In the genomic region with DNA sequence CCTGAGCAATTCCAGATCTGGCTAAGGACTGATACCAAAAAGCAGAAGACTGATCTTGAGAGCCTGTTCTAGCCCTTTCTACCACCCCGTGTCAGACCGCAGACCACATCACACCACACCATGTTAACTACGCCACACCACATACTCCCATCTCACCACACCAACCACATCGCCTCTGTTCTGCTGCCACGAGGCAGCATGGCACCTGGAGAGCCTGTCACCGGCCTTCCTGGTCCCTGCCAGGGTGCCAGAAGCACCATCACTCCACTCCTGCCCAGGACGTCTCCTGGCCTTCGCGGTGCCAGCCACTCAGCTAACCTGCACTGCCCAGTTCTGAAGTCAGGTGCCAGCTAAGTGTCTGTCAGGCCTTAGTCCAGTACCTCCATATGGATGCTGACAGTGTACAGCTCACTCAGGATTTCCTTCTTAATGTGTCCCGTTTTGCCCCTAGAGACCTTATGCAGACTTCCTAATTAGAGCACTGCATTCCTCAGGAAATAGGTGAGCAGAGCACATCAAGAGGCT, we compare ENCODE assay signal across 8 cellular contexts. TPM values are rescaled to one million over a fixed set of nuclear protein-coding genes. Genes with fewer than 3 reads are reported as not detected.
DNase-seq lines count a peak whose midpoint lies in the region; ATAC-seq and TF ChIP-seq lines count a peak whose summit lies in the region.
"Had no signal": no experiment of that assay in that cellular context is flagged by ENCODE, and none has a peak within 500 bp of the region (broad histone marks: within the 10 kb centered on the region; RNA-seq: fewer than 3 reads in every experiment).

No MANE protein-coding gene starts in this region.

- no peaks in the 10 kb centered on the region for H3K9me2 ChIP-seq in SK-N-SH

- H3K36me3 ChIP-seq in SK-N-SH (replicated peaks in 1 of 2; ENCODE audit: control insufficient read depth in 1 of 2, insufficient read depth in 2 of 2, low read length in 1 of 2): peaks cover 18 to 19% of the 10 kb centered on the region in 2 experiments
- peaks cover 8 to 11% of the 10 kb centered on the region in 2 donors for H3K36me3 ChIP-seq in muscle layer of duodenum (ENCODE audit: control insufficient read depth in 1 of 2, insufficient read depth in 2 of 2, low read length in 2 of 2)

- no peaks in the 10 kb centered on the region for H4K20me1 ChIP-seq in SK-N-SH (ENCODE audit: insufficient read depth)

- H3K27ac ChIP-seq in SK-N-SH (ENCODE audit: low read depth in 2 of 2, low read length in 1 of 2): peak overlapping the region in 1 of 2 experiments; percentile 66; a peak in 2 of 4 replicates
- H3K27ac ChIP-seq in muscle layer of duodenum (ENCODE audit: low read length): peak overlapping the region; percentile 12

- POLR2A ChIA-PET in SK-N-SH (lab: Yijun Ruan, JAX): no interaction called here

- no peaks in the 10 kb centered on the region for H3K9me3 ChIP-seq in SK-N-SH
- no peaks in the 10 kb centered on the region for H3K9me3 ChIP-seq in muscle layer of duodenum (ENCODE audit: control insufficient read depth in 1 of 2, low read length in 2 of 2)

- peaks cover 14% of the 10 kb centered on the region for H3K27me3 Mint-ChIP-seq in activated T-helper 2 cell treated with anti-CD3 and anti-CD28 coated beads, Interferon-gamma antibody, Interleukin-2, Interleukin-4, amounts not matched to agents 10 μg/mL and 5 μg/mL and 100 μg/mL, durations not matched to agents 14 hours and 24 hours and 36 hours (ENCODE audit: low read depth)
- no peaks in the 10 kb centered on the region for H3K27me3 Mint-ChIP-seq in type B pancreatic cell

- TF ChIP-seq EP300 in SK-N-SH (IDR thresholded peaks at IDR 0.05; ENCODE audit: borderline replicate concordance in 1 of 2, low read depth in 1 of 2, low read length in 1 of 2): no peak

- DNase-seq in SK-N-SH (no peak), type B pancreatic cell (ENCODE audit: extremely low spot score, unreplicated experiment) (no peak), globus pallidus (ENCODE audit: low spot score) (no peak), cerebellar nuclear complex (lab: John Stamatoyannopoulos, UW) (no peak)
- DNase-seq in activated T-helper 2 cell treated with anti-CD3 and anti-CD28 coated beads, Interferon-gamma antibody, Interleukin-2, Interleukin-4, amounts not matched to agents 10 μg/mL and 5 μg/mL and 100 μg/mL, durations not matched to agents 14 hours and 24 hours and 36 hours (ENCODE audit: low spot score): peak; percentile 57

- peak overlapping the region; percentile 13 for H3K27ac Mint-ChIP-seq in activated T-helper 2 cell treated with anti-CD3 and anti-CD28 coated beads, Interferon-gamma antibody, Interleukin-2, Interleukin-4, amounts not matched to agents 10 μg/mL and 5 μg/mL and 100 μg/mL, durations not matched to agents 14 hours and 24 hours and 36 hours
- H3K27ac Mint-ChIP-seq in type B pancreatic cell: peak overlapping the region; percentile 59
- H3K27ac Mint-ChIP-seq: dendritic cell treated with granulocyte-macrophage colony-stimulating factor and Interleukin-4, amounts not matched to agents 40 ng/mL and 50 ng/mL, for 4 days had no signal

- no peaks in the 10 kb centered on the region for H3K79me2 ChIP-seq in SK-N-SH (ENCODE audit: insufficient read depth)

- no peak for ATAC-seq in HG03175 (IDR thresholded peaks at IDR 0.05; ENCODE audit: unreplicated experiment)

- peaks cover 33% of the 10 kb centered on the region for H3K36me3 Mint-ChIP-seq in activated T-helper 2 cell treated with anti-CD3 and anti-CD28 coated beads, Interferon-gamma antibody, Interleukin-2, Interleukin-4, amounts not matched to agents 10 μg/mL and 5 μg/mL and 100 μg/mL, durations not matched to agents 14 hours and 24 hours and 36 hours (ENCODE audit: low read depth)
- H3K36me3 Mint-ChIP-seq in type B pancreatic cell: peaks cover 35% of the 10 kb centered on the region

- H3K4me1 ChIP-seq in SK-N-SH (ENCODE audit: control insufficient read depth in 1 of 2, insufficient read depth in 2 of 2, low read depth in 1 of 2, low read length in 1 of 2) (peaks cover 4 to 16% of the 10 kb centered on the region in 2 experiments; a peak in 2 of 4 replicates), muscle layer of duodenum (ENCODE audit: control insufficient read depth in 1 of 2, insufficient read depth in 2 of 2, low read length in 2 of 2) (peaks cover 0 to 4% of the 10 kb centered on the region in 2 donors)

- no peak overlapping the region for H3K4me3 Mint-ChIP-seq in activated T-helper 2 cell treated with anti-CD3 and anti-CD28 coated beads, Interferon-gamma antibody, Interleukin-2, Interleukin-4, amounts not matched to agents 10 μg/mL and 5 μg/mL and 100 μg/mL, durations not matched to agents 14 hours and 24 hours and 36 hours (ENCODE audit: low read depth)
- H3K4me3 Mint-ChIP-seq in type B pancreatic cell: no peak overlapping the region
- H3K4me3 Mint-ChIP-seq: dendritic cell treated with granulocyte-macrophage colony-stimulating factor and Interleukin-4, amounts not matched to agents 40 ng/mL and 50 ng/mL, for 4 days had no signal

- peaks cover 8% of the 10 kb centered on the region for H3F3A ChIP-seq in SK-N-SH (replicated peaks; ENCODE audit: insufficient read depth)

- H2AFZ ChIP-seq in SK-N-SH (ENCODE audit: low read depth): no peak overlapping the region

- no peaks in the 10 kb centered on the region for H3K9me3 Mint-ChIP-seq in activated T-helper 2 cell treated with anti-CD3 and anti-CD28 coated beads, Interferon-gamma antibody, Interleukin-2, Interleukin-4, amounts not matched to agents 10 μg/mL and 5 μg/mL and 100 μg/mL, durations not matched to agents 14 hours and 24 hours and 36 hours
- no peaks in the 10 kb centered on the region for H3K9me3 Mint-ChIP-seq in type B pancreatic cell
- H3K9me3 Mint-ChIP-seq: dendritic cell treated with granulocyte-macrophage colony-stimulating factor and Interleukin-4, amounts not matched to agents 40 ng/mL and 50 ng/mL, for 4 days had no signal

- intact Hi-C loops in activated T-helper 2 cell treated with anti-CD3 and anti-CD28 coated beads, Interferon-gamma antibody, Interleukin-2, Interleukin-4, amounts not matched to agents 10 μg/mL and 5 μg/mL and 100 μg/mL, durations not matched to agents 14 hours and 24 hours and 36 hours (cut with micrococcal nuclease): no loop called here

- H3K27me3 ChIP-seq in SK-N-SH (ENCODE audit: insufficient read depth) (no peaks in the 10 kb centered on the region), muscle layer of duodenum (ENCODE audit: low read depth, low read length) (no peaks in the 10 kb centered on the region)

- TF ChIP-seq RAD21 in SK-N-SH (IDR thresholded peaks at IDR 0.05; ENCODE audit: low read length): no peak

- H3K4me3 ChIP-seq in SK-N-SH (ENCODE audit: low read depth in 2 of 2, low read length in 1 of 2) (no peak overlapping the region), muscle layer of duodenum (ENCODE audit: low read depth in 1 of 2, low read length in 2 of 2) (no peak overlapping the region)

- H3K4me1 Mint-ChIP-seq in activated T-helper 2 cell treated with anti-CD3 and anti-CD28 coated beads, Interferon-gamma antibody, Interleukin-2, Interleukin-4, amounts not matched to agents 10 μg/mL and 5 μg/mL and 100 μg/mL, durations not matched to agents 14 hours and 24 hours and 36 hours (ENCODE audit: low read depth): peaks cover 10% of the 10 kb centered on the region
- H3K4me1 Mint-ChIP-seq in type B pancreatic cell (ENCODE audit: unreplicated experiment): peaks cover 11% of the 10 kb centered on the region

- TF ChIP-seq CTCF in SK-N-SH (IDR thresholded peaks at IDR 0.05) (no peak), type B pancreatic cell (conservative IDR thresholded peaks at IDR 0.05) (no peak)

- peak overlapping the region; percentile 8; the same call in 1 of the 2 replicates for H3K4me2 ChIP-seq in SK-N-SH

- WGBS in SK-N-SH (ENCODE audit: low lambda C conversion rate): 91% methylated on average over 10 of the region's 10 CpGs

- CTCF ChIA-PET in SK-N-SH (lab: Yijun Ruan, JAX): interaction anchor here (0.8 to 1.3 kb wide), 2 partner anchors 17 to 89 kb away, joined by 3 to 4 read pairs; no protein-coding TSS in a partner anchor

- H3K9ac ChIP-seq in SK-N-SH: peak overlapping the region; percentile 21; the same call in 1 of the 2 replicates

TF ChIP-seq in SK-N-SH, 30 proteins besides CTCF, POLR2A, EP300 and RAD21 (continues in another document):
- no peak for TF ChIP-seq ZBTB33 (IDR thresholded peaks at IDR 0.05; ENCODE audit: borderline replicate concordance, low read depth)
- no peak for TF ChIP-seq TCF12 (IDR thresholded peaks at IDR 0.05)
- TF ChIP-seq RXRA (IDR thresholded peaks at IDR 0.05; ENCODE audit: borderline replicate concordance, low read depth): no peak

RNA-seq across cellular contexts. Expression of gene BCAR1, which starts 37.2 kb away (rescaled TPM):
- polyA plus RNA-seq in SK-N-SH (2012; rRNA removed): 29.2 and 45.1 TPM in 2 replicates
- polyA plus RNA-seq in SK-N-SH (2012; cell fraction: cytosol; rRNA removed): 18.4 and 30.6 TPM in 2 replicates
- 120 and 189 TPM in 2 replicates for polyA plus RNA-seq in SK-N-SH (2012; cell fraction: nucleus; rRNA removed)
- total RNA-seq in activated T-helper 2 cell treated with anti-CD3 and anti-CD28 coated beads, Interferon-gamma antibody, Interleukin-2, Interleukin-4, amounts not matched to agents 10 μg/mL and 5 μg/mL and 100 μg/mL, durations not matched to agents 14 hours and 24 hours and 36 hours: 0.44 and 0.59 TPM in 2 replicates
- total RNA-seq in type B pancreatic cell (ENCODE audit: low replicate concordance): 67.2 and 73.0 TPM in 2 replicates

Comparison
In these comparisons a context has a peak if more than half of its experiments do, and no peak if none do; other contexts are left out.
1. RNA of gene BCAR1, which starts 37.2 kb away (total RNA-seq): 67.2 to 73.0 TPM in type B pancreatic cell; 0.44 to 0.59 TPM in activated T-helper 2 cell treated with anti-CD3 and anti-CD28 coated beads, Interferon-gamma antibody, Interleukin-2, Interleukin-4, amounts not matched to agents 10 μg/mL and 5 μg/mL and 100 μg/mL, durations not matched to agents 14 hours and 24 hours and 36 hours; every median in the first group is over 10 times any median in the second.